10 cellular contexts compared by ENCODE assay signal in genomic region chrX:153984351-153985178, GRCh38. TPM values are rescaled to one million over a fixed set of nuclear protein-coding genes. Genes with fewer than 3 reads are reported as not detected.
DNase-seq lines count a peak whose midpoint lies in the region; ATAC-seq, FAIRE-seq and TF ChIP-seq lines count a peak whose summit lies in the region.
"Had no signal": no experiment of that assay in that cellular context is flagged by ENCODE, and none has a peak within 500 bp of the region (broad histone marks: within the 10 kb centered on the region; RNA-seq: fewer than 3 reads in every experiment).

No MANE protein-coding gene starts in this region.

- DNase-seq in GM12891 (ENCODE audit: insufficient read length, low spot score): no peak
- DNase-seq in activated naive CD8-positive, alpha-beta T cell treated with anti-CD3 and anti-CD28 coated beads, Interleukin-2, amount 50 U/mL, for 24 hours: peak; percentile 61
- DNase-seq in prostate gland (ENCODE audit: low spot score): no peak
- DNase-seq in activated CD4-positive, CD25-positive, alpha-beta regulatory T cell (lab: John Stamatoyannopoulos, UW): no peak
- DNase-seq in NCI-H1105 treated with DMSO at 0.1 percent for 48 hours (lab: John Stamatoyannopoulos, UW): no peak
- DNase-seq in brain microvascular endothelial cell: no peak
- DNase-seq: NCI-H446 treated with DMSO at 0.1 percent for 48 hours had no signal

- WGBS in prostate gland: 54% methylated on average over 17 of the region's 20 CpGs

- peak overlapping the region; percentile 52 for H3K9ac ChIP-seq in Loucy (ENCODE audit: low read depth, low read length, poor library complexity, severe bottlenecking)

- H3K4me2 ChIP-seq in Loucy (ENCODE audit: low read depth, low read length, poor library complexity, severe bottlenecking): peak overlapping the region; percentile 16

- H3K27ac Mint-ChIP-seq in activated naive CD8-positive, alpha-beta T cell treated with anti-CD3 and anti-CD28 coated beads, Interleukin-2, amount 50 U/mL, for 24 hours: peak overlapping the region; percentile 93

- H3K36me3 Mint-ChIP-seq in activated naive CD8-positive, alpha-beta T cell treated with anti-CD3 and anti-CD28 coated beads, Interleukin-2, amount 50 U/mL, for 24 hours (ENCODE audit: low read depth): no peaks in the 10 kb centered on the region

- no peaks in the 10 kb centered on the region for H3K9me2 ChIP-seq in Loucy (replicated peaks; ENCODE audit: low read depth, low read length)

- H3K4me1 Mint-ChIP-seq in activated naive CD8-positive, alpha-beta T cell treated with anti-CD3 and anti-CD28 coated beads, Interleukin-2, amount 50 U/mL, for 24 hours: peaks cover 59% of the 10 kb centered on the region

- H2AFZ ChIP-seq in Loucy (ENCODE audit: low read length): no peak overlapping the region

- in situ Hi-C loops in brain microvascular endothelial cell (cut with HindIII; ENCODE audit: low pct_ligation_motif_present, low sequenced_read_pairs): no loop called here

- H3K27me3 Mint-ChIP-seq in activated naive CD8-positive, alpha-beta T cell treated with anti-CD3 and anti-CD28 coated beads, Interleukin-2, amount 50 U/mL, for 24 hours: no peaks in the 10 kb centered on the region

- H3K9me3 Mint-ChIP-seq in activated naive CD8-positive, alpha-beta T cell treated with anti-CD3 and anti-CD28 coated beads, Interleukin-2, amount 50 U/mL, for 24 hours: no peaks in the 10 kb centered on the region
- H3K9me3 Mint-ChIP-seq: neural crest cell had no signal

- no peaks in the 10 kb centered on the region for H4K20me1 ChIP-seq in Loucy (ENCODE audit: insufficient read depth, low read length, poor library complexity, severe bottlenecking)

- H3K4me3 ChIP-seq in Loucy (ENCODE audit: low read length, poor library complexity, severe bottlenecking) (no peak overlapping the region), prostate gland (no peak overlapping the region), brain microvascular endothelial cell (ENCODE audit: low read depth, low read length) (no peak overlapping the region)

- intact Hi-C loops in prostate gland (cut with DNase I): no loop called here

- H3K4me1 ChIP-seq in Loucy (ENCODE audit: insufficient read depth, low read length, poor library complexity, severe bottlenecking) (peaks cover 46% of the 10 kb centered on the region), prostate gland (replicated peaks) (no peaks in the 10 kb centered on the region)

- peak overlapping the region; percentile 78 for H3K4me3 Mint-ChIP-seq in activated naive CD8-positive, alpha-beta T cell treated with anti-CD3 and anti-CD28 coated beads, Interleukin-2, amount 50 U/mL, for 24 hours
- H3K4me3 Mint-ChIP-seq: neural crest cell had no signal

- H3K36me3 ChIP-seq in Loucy (ENCODE audit: insufficient read depth, low read length) (no peaks in the 10 kb centered on the region), prostate gland (no peaks in the 10 kb centered on the region), brain microvascular endothelial cell (replicated peaks) (no peaks in the 10 kb centered on the region)

- TF ChIP-seq CTCF in Loucy (conservative IDR thresholded peaks at IDR 0.05; ENCODE audit: low read length) (no peak), prostate gland (IDR thresholded peaks at IDR 0.05) (no peak), brain microvascular endothelial cell (IDR thresholded peaks at IDR 0.05; ENCODE audit: low read depth, low read length, missing control alignments) (no peak)

- FAIRE-seq in GM12891 (lab: Jason Lieb, UNC): peak; percentile 84

- H3K27me3 ChIP-seq in Loucy (ENCODE audit: insufficient read depth, low read length, poor library complexity, severe bottlenecking): no peaks in the 10 kb centered on the region
- H3K27me3 ChIP-seq in prostate gland (replicated peaks; ENCODE audit: insufficient read depth): no peaks in the 10 kb centered on the region
- no peaks in the 10 kb centered on the region for H3K27me3 ChIP-seq in brain microvascular endothelial cell (replicated peaks)

- peaks cover 6% of the 10 kb centered on the region; the same call in 1 of the 2 replicates for H3F3A ChIP-seq in Loucy (ENCODE audit: low read depth)

- H3K79me2 ChIP-seq in Loucy (ENCODE audit: insufficient read depth, low read length): peaks cover 6% of the 10 kb centered on the region; the same call in 1 of the 2 replicates

- H3K9me3 ChIP-seq in Loucy (ENCODE audit: insufficient read depth, low read depth, low read length) (no peaks in the 10 kb centered on the region), prostate gland (no peaks in the 10 kb centered on the region)

- ATAC-seq in activated naive CD8-positive, alpha-beta T cell treated with anti-CD3 and anti-CD28 coated beads, Interleukin-2, amount 50 U/mL, for 24 hours: peak; percentile 68
- no peak for ATAC-seq in GM18858 (IDR thresholded peaks at IDR 0.05; ENCODE audit: unreplicated experiment)

- H3K27ac ChIP-seq in prostate gland: peak overlapping the region; percentile 84 to 89
- H3K27ac ChIP-seq in brain microvascular endothelial cell: no peak overlapping the region

- TF ChIP-seq POLR2A in GM12891 (IDR thresholded peaks at IDR 0.05; ENCODE audit: low read depth, low read length): no peak
- no peak for TF ChIP-seq POLR2A in prostate gland (IDR thresholded peaks at IDR 0.05)

TF ChIP-seq in GM12891, 5 proteins besides CTCF, POLR2A, EP300 and RAD21:
- TF ChIP-seq SPI1 (IDR thresholded peaks at IDR 0.05; ENCODE audit: low read depth, low read length): no peak
- TF ChIP-seq PAX5 (IDR thresholded peaks at IDR 0.05; ENCODE audit: insufficient read depth, low read length, severe bottlenecking): no peak

RNA-seq across cellular contexts. Expression of gene TMEM187, which starts 12.0 kb away (rescaled TPM):
- polyA plus RNA-seq in GM12891 (2012; ENCODE audit: low read depth, missing spikeins): 1.6 TPM
- total RNA-seq in prostate gland: 10 to 100 TPM; 16.9 to 18.2 TPM

RNA-seq across cellular contexts. Expression of gene HCFC1, which starts 12.9 kb away (rescaled TPM):
- 21.1 TPM for polyA plus RNA-seq in GM12891 (2012; ENCODE audit: low read depth, missing spikeins)
- total RNA-seq in prostate gland: 100 to 1,000 TPM in 1 of 2 donors, 10 to 100 TPM in 1; 67.7 to 115 TPM

RNA-seq across cellular contexts. Expression of gene IRAK1, which starts 35.1 kb away (rescaled TPM):
- 41.7 TPM for polyA plus RNA-seq in GM12891 (2012; ENCODE audit: low read depth, missing spikeins)
- total RNA-seq in prostate gland: 100 to 1,000 TPM; 113 to 122 TPM

RNA-seq across cellular contexts. Expression of gene RENBP, which starts 40.1 kb away (rescaled TPM):
- polyA plus RNA-seq in GM12891 (2012; ENCODE audit: low read depth, missing spikeins): 9.8 TPM
- 1 to 10 TPM; 2.4 to 4.4 TPM for total RNA-seq in prostate gland

RNA-seq across cellular contexts. Expression of gene NAA10, which starts 49.7 kb away (rescaled TPM):
- 87.7 TPM for polyA plus RNA-seq in GM12891 (2012; ENCODE audit: low read depth, missing spikeins)
- total RNA-seq in prostate gland: 10 to 100 TPM; 47.5 to 64.9 TPM
